1 cellular context compared by ENCODE assay signal in genomic region chr16:58654456-58655214, GRCh38.
TF ChIP-seq lines count a peak whose summit lies in the region.

No MANE protein-coding gene starts in this region.

TF ChIP-seq in HepG2, 621 proteins besides CTCF, POLR2A, EP300 and RAD21 (continued from another document and continues in another):
- TF ChIP-seq, protein P1, sequence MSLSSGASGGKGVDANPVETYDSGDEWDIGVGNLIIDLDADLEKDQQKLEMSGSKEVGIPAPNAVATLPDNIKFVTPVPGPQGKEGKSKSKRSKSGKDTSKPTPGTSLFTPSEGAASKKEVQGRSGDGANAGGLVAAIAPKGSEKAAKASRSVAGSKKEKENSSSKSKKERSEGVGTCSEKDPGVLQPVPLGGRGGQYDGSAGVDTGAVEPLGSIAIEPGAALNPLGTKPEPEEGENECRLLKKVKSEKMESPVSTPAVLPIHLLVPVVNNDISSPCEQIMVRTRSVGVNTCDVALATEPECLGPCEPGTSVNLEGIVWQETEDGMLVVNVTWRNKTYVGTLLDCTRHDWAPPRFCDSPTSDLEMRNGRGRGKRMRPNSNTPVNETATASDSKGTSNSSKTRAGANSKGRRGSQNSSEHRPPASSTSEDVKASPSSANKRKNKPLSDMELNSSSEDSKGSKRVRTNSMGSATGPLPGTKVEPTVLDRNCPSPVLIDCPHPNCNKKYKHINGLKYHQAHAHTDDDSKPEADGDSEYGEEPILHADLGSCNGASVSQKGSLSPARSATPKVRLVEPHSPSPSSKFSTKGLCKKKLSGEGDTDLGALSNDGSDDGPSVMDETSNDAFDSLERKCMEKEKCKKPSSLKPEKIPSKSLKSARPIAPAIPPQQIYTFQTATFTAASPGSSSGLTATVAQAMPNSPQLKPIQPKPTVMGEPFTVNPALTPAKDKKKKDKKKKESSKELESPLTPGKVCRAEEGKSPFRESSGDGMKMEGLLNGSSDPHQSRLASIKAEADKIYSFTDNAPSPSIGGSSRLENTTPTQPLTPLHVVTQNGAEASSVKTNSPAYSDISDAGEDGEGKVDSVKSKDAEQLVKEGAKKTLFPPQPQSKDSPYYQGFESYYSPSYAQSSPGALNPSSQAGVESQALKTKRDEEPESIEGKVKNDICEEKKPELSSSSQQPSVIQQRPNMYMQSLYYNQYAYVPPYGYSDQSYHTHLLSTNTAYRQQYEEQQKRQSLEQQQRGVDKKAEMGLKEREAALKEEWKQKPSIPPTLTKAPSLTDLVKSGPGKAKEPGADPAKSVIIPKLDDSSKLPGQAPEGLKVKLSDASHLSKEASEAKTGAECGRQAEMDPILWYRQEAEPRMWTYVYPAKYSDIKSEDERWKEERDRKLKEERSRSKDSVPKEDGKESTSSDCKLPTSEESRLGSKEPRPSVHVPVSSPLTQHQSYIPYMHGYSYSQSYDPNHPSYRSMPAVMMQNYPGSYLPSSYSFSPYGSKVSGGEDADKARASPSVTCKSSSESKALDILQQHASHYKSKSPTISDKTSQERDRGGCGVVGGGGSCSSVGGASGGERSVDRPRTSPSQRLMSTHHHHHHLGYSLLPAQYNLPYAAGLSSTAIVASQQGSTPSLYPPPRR (CRISPR knock-in tag; IDR thresholded peaks at IDR 0.05; ENCODE audit: borderline replicate concordance) = 0 out of 2 replicates have a peak, but pooled peaks have one; percentile 11
- TF ChIP-seq NFE2L1 (CRISPR knock-in tag; IDR thresholded peaks at IDR 0.05; ENCODE audit: borderline replicate concordance) (no peak), ZNF562 (CRISPR knock-in tag; IDR thresholded peaks at IDR 0.05; ENCODE audit: borderline replicate concordance) (no peak), ZNF350 (CRISPR knock-in tag; IDR thresholded peaks at IDR 0.05; ENCODE audit: borderline replicate concordance, low read depth) (0 out of 2 replicates have a peak, but pooled peaks have one; percentile 42), RARA (CRISPR knock-in tag; IDR thresholded peaks at IDR 0.05) (0 out of 2 replicates have a peak, but pooled peaks have one; percentile 4), SRSF4 (IDR thresholded peaks at IDR 0.05; ENCODE audit: low read depth, low read length, poor library complexity, severe bottlenecking) (no peak), FOXA1 (IDR thresholded peaks at IDR 0.05) (no peak), FOXA1 (CRISPR knock-in tag; IDR thresholded peaks at IDR 0.05) (no peak), ZSCAN29 (CRISPR knock-in tag; conservative IDR thresholded peaks at IDR 0.05) (0 out of 2 replicates have a peak, but pooled peaks have one; percentile 41), KDM4B (CRISPR knock-in tag; IDR thresholded peaks at IDR 0.05) (no peak), ZNF383 (CRISPR knock-in tag; IDR thresholded peaks at IDR 0.05; ENCODE audit: borderline replicate concordance) (peak; percentile 47; the same call in 1 of the 2 replicates), ZNF773 (CRISPR knock-in tag; IDR thresholded peaks at IDR 0.05; ENCODE audit: borderline replicate concordance) (no peak), XBP1 (CRISPR knock-in tag; IDR thresholded peaks at IDR 0.05) (no peak), CENPX (CRISPR knock-in tag; IDR thresholded peaks at IDR 0.05) (no peak), PHF21A (CRISPR knock-in tag; IDR thresholded peaks at IDR 0.05) (0 out of 2 replicates have a peak, but pooled peaks have one; percentile 18), AHR (CRISPR knock-in tag; IDR thresholded peaks at IDR 0.05) (peak; percentile 15; the same call in 1 of the 2 replicates), ZNF737 (CRISPR knock-in tag; IDR thresholded peaks at IDR 0.05; ENCODE audit: borderline replicate concordance) (0 out of 2 replicates have a peak, but pooled peaks have one; percentile 20), ZNF883 (CRISPR knock-in tag; IDR thresholded peaks at IDR 0.05; ENCODE audit: not compliant biosample characterization) (no peak), CEBPB (IDR thresholded peaks at IDR 0.05; ENCODE audit: borderline replicate concordance, low read depth, low read length) (peak; percentile 6; the same call in 1 of the 2 replicates), SIN3A (IDR thresholded peaks at IDR 0.05; ENCODE audit: borderline replicate concordance, low read depth, low read length) (peak; percentile 18; the same call in 1 of the 2 replicates), CEBPG (CRISPR knock-in tag; IDR thresholded peaks at IDR 0.05) (peak; percentile 34; the same call in 1 of the 2 replicates), ZBTB40 (IDR thresholded peaks at IDR 0.05) (no peak), ZBTB40 (CRISPR knock-in tag; IDR thresholded peaks at IDR 0.05) (no peak), ZNF501 (CRISPR knock-in tag; IDR thresholded peaks at IDR 0.05) (0 out of 2 replicates have a peak, but pooled peaks have one; percentile 14), ZBTB20 (CRISPR knock-in tag; IDR thresholded peaks at IDR 0.05; ENCODE audit: borderline replicate concordance, low read depth) (no peak), NFAT5 (CRISPR knock-in tag; IDR thresholded peaks at IDR 0.05) (no peak), ZNF207 (IDR thresholded peaks at IDR 0.05; ENCODE audit: borderline replicate concordance) (no peak), WIZ (CRISPR knock-in tag; IDR thresholded peaks at IDR 0.05) (0 out of 2 replicates have a peak, but pooled peaks have one; percentile 30), FOXA3 (CRISPR knock-in tag; IDR thresholded peaks at IDR 0.05) (no peak), TFDP1 (CRISPR knock-in tag; IDR thresholded peaks at IDR 0.05; ENCODE audit: borderline replicate concordance) (no peak), ZNF337 (CRISPR knock-in tag; IDR thresholded peaks at IDR 0.05; ENCODE audit: borderline replicate concordance, low read depth) (no peak), ZNF740 (CRISPR knock-in tag; IDR thresholded peaks at IDR 0.05) (no peak), ZEB1 (IDR thresholded peaks at IDR 0.05; ENCODE audit: insufficient replicate concordance, low read depth) (no peak), REXO4 (CRISPR knock-in tag; IDR thresholded peaks at IDR 0.05; ENCODE audit: borderline replicate concordance) (no peak), ZNF879 (CRISPR knock-in tag; IDR thresholded peaks at IDR 0.05) (no peak), TCF12 (IDR thresholded peaks at IDR 0.05) (no peak), TCF12 (CRISPR knock-in tag; IDR thresholded peaks at IDR 0.05) (no peak), TSC22D2 (CRISPR knock-in tag; IDR thresholded peaks at IDR 0.05; ENCODE audit: borderline replicate concordance) (no peak), GFI1 (CRISPR knock-in tag; IDR thresholded peaks at IDR 0.05; ENCODE audit: borderline replicate concordance) (peak; percentile 48; the same call in 1 of the 2 replicates), ATF7 (IDR thresholded peaks at IDR 0.05) (no peak), ATF7 (CRISPR knock-in tag; IDR thresholded peaks at IDR 0.05) (no peak), MIER3 (CRISPR knock-in tag; IDR thresholded peaks at IDR 0.05; ENCODE audit: borderline replicate concordance) (no peak), NONO (IDR thresholded peaks at IDR 0.05) (no peak), NONO (CRISPR knock-in tag; conservative IDR thresholded peaks at IDR 0.05) (no peak), HNF4A (CRISPR knock-in tag; IDR thresholded peaks at IDR 0.05) (peak; percentile 27; the same call in 1 of the 2 replicates)
